ENCODE assay signal across 24 cellular contexts in genomic region chr11:69285766-69286165, GRCh38. TPM values are rescaled to one million over a fixed set of nuclear protein-coding genes. Genes with fewer than 3 reads are reported as not detected.
DNase-seq lines count a peak whose midpoint lies in the region; ATAC-seq and TF ChIP-seq lines count a peak whose summit lies in the region.
"Had no signal": no experiment of that assay in that cellular context is flagged by ENCODE, and none has a peak within 500 bp of the region (broad histone marks: within the 10 kb centered on the region; RNA-seq: fewer than 3 reads in every experiment).

No MANE protein-coding gene starts in this region.

- no peak overlapping the region for H3K4me3 ChIP-seq in left ventricle myocardium inferior
- H3K4me3 ChIP-seq: A549; BLaER1 treated with 17β-estradiol and CSF1 and Interleukin-3, amounts not matched to agents 10 nM and 100 nM; HAP-1 had no signal

- DNase-seq in Right ventricle myocardium superior (peak; percentile 14), left ventricle myocardium inferior (no peak), activated B cell treated with CpG ODN at 0.5 μM for 24 hours (no peak), nephron progenitor cell (no peak), foreskin melanocyte (no peak)
- no peak for DNase-seq in stimulated activated naive B cell treated with anti-CD40 and anti-IgM and Interleukin-4, amounts not matched to agents 10 μg/mL and 1 μg/mL and 100 μg/mL, for 72 hours
- DNase-seq in activated T-cell treated with anti-CD3 and anti-CD28 coated beads, Interleukin-2, amount 50 U/mL, for 48 hours: no peak
- DNase-seq in activated CD4-positive, alpha-beta T cell treated with anti-CD3 and anti-CD28 coated beads for 1 hour: no peak
- DNase-seq: 8988T; ACHN; AML-193; BE2C; Calu3; CD4-positive, alpha-beta T cell; CD8-positive, alpha-beta memory T cell; DMS53; DMS79 treated with DMSO at 0.1 percent for 48 hours; GF-D8; GOT3; HFFc6 had no signal

- no peaks in the 10 kb centered on the region for H3K4me1 ChIP-seq in left ventricle myocardium inferior
- H3K4me1 ChIP-seq: BE2C, HAP-1 had no signal

- ATAC-seq in Right ventricle myocardium superior (ENCODE audit: poor library complexity) (no peak), activated B cell treated with CpG ODN at 0.5 μM for 24 hours (ENCODE audit: low read depth) (no peak)
- no peak for ATAC-seq in stimulated activated naive B cell treated with anti-CD40 and anti-IgM and Interleukin-4, amounts not matched to agents 10 μg/mL and 1 μg/mL and 100 μg/mL, for 72 hours (replicated peaks)
- ATAC-seq: A549 had no signal

- H3K9me3 Mint-ChIP-seq in activated B cell treated with CpG ODN at 0.5 μM for 24 hours: no peaks in the 10 kb centered on the region
- H3K9me3 Mint-ChIP-seq in nephron progenitor cell: peaks cover 11% of the 10 kb centered on the region
- no peaks in the 10 kb centered on the region for H3K9me3 Mint-ChIP-seq in stimulated activated naive B cell treated with anti-CD40 and anti-IgM and Interleukin-4, amounts not matched to agents 10 μg/mL and 1 μg/mL and 100 μg/mL, for 72 hours
- H3K9me3 Mint-ChIP-seq: CD4-positive, alpha-beta T cell; CD8-positive, alpha-beta memory T cell had no signal

- H3K9me3 ChIP-seq in left ventricle myocardium inferior (replicated peaks): peaks cover 8% of the 10 kb centered on the region
- H3K9me3 ChIP-seq: A549, BE2C, HAP-1 had no signal

- H3K36me3 ChIP-seq in left ventricle myocardium inferior: no peaks in the 10 kb centered on the region
- H3K36me3 ChIP-seq: BE2C; BLaER1 treated with 17β-estradiol and CSF1 and Interleukin-3, amounts not matched to agents 10 nM and 100 nM; HAP-1 had no signal

- H3K36me3 Mint-ChIP-seq in activated B cell treated with CpG ODN at 0.5 μM for 24 hours (ENCODE audit: low read depth): no peaks in the 10 kb centered on the region
- peaks cover 5% of the 10 kb centered on the region for H3K36me3 Mint-ChIP-seq in nephron progenitor cell (ENCODE audit: low read depth)
- peaks cover 0 to 4% of the 10 kb centered on the region in 2 donors for H3K36me3 Mint-ChIP-seq in stimulated activated naive B cell treated with anti-CD40 and anti-IgM and Interleukin-4, amounts not matched to agents 10 μg/mL and 1 μg/mL and 100 μg/mL, for 72 hours
- H3K36me3 Mint-ChIP-seq: CD14-positive monocyte had no signal

- H3K27ac Mint-ChIP-seq in activated B cell treated with CpG ODN at 0.5 μM for 24 hours (peak overlapping the region; percentile 41), nephron progenitor cell (peak overlapping the region; percentile 92)
- H3K27ac Mint-ChIP-seq in stimulated activated naive B cell treated with anti-CD40 and anti-IgM and Interleukin-4, amounts not matched to agents 10 μg/mL and 1 μg/mL and 100 μg/mL, for 72 hours: peak overlapping the region; percentile 31
- H3K27ac Mint-ChIP-seq: CD14-positive monocyte; CD4-positive, alpha-beta T cell; CD8-positive, alpha-beta memory T cell; HFFc6 had no signal

- no peaks in the 10 kb centered on the region for H3K4me1 Mint-ChIP-seq in activated B cell treated with CpG ODN at 0.5 μM for 24 hours
- H3K4me1 Mint-ChIP-seq in nephron progenitor cell: peaks cover 28% of the 10 kb centered on the region
- H3K4me1 Mint-ChIP-seq in stimulated activated naive B cell treated with anti-CD40 and anti-IgM and Interleukin-4, amounts not matched to agents 10 μg/mL and 1 μg/mL and 100 μg/mL, for 72 hours: peaks cover 0 to 2% of the 10 kb centered on the region in 2 donors
- H3K4me1 Mint-ChIP-seq: CD14-positive monocyte; CD8-positive, alpha-beta memory T cell had no signal

- no peak overlapping the region for H3K27ac ChIP-seq in left ventricle myocardium inferior (replicated peaks)
- H3K27ac ChIP-seq: A549; BLaER1 treated with 17β-estradiol and CSF1 and Interleukin-3, amounts not matched to agents 10 nM and 100 nM had no signal

- POLR2A ChIA-PET in activated B cell treated with CpG ODN at 0.5 μM for 24 hours (lab: Charles Lee): no interaction called here

- H3K4me3 Mint-ChIP-seq in activated B cell treated with CpG ODN at 0.5 μM for 24 hours: no peak overlapping the region
- no peak overlapping the region for H3K4me3 Mint-ChIP-seq in nephron progenitor cell
- no peak overlapping the region for H3K4me3 Mint-ChIP-seq in stimulated activated naive B cell treated with anti-CD40 and anti-IgM and Interleukin-4, amounts not matched to agents 10 μg/mL and 1 μg/mL and 100 μg/mL, for 72 hours
- H3K4me3 Mint-ChIP-seq: CD14-positive monocyte; CD4-positive, alpha-beta T cell; CD8-positive, alpha-beta memory T cell; HFFc6 had no signal

- intact Hi-C loops in Right ventricle myocardium superior (cut with DNase I) (no loop called here), left ventricle myocardium inferior (cut with micrococcal nuclease) (no loop called here), activated B cell treated with CpG ODN at 0.5 μM for 24 hours (cut with micrococcal nuclease) (no loop called here)

- CTCF ChIA-PET in activated B cell treated with CpG ODN at 0.5 μM for 24 hours (lab: Charles Lee): no interaction called here

- TF ChIP-seq CTCF in left ventricle myocardium inferior (IDR thresholded peaks at IDR 0.05; ENCODE audit: borderline replicate concordance) (no peak), activated B cell treated with CpG ODN at 0.5 μM for 24 hours (IDR thresholded peaks at IDR 0.05) (no peak), nephron progenitor cell (IDR thresholded peaks at IDR 0.05) (no peak)

- no peaks in the 10 kb centered on the region for H3K27me3 ChIP-seq in left ventricle myocardium inferior (ENCODE audit: low read depth)
- H3K27me3 ChIP-seq: BE2C; BLaER1 treated with 17β-estradiol and CSF1 and Interleukin-3, amounts not matched to agents 10 nM and 100 nM had no signal

- H3K27me3 Mint-ChIP-seq in activated B cell treated with CpG ODN at 0.5 μM for 24 hours (peaks cover 6% of the 10 kb centered on the region), nephron progenitor cell (ENCODE audit: low read depth, poor library complexity) (peaks cover 13% of the 10 kb centered on the region)
- peaks cover 16 to 17% of the 10 kb centered on the region in 2 donors for H3K27me3 Mint-ChIP-seq in stimulated activated naive B cell treated with anti-CD40 and anti-IgM and Interleukin-4, amounts not matched to agents 10 μg/mL and 1 μg/mL and 100 μg/mL, for 72 hours

RNA-seq across cellular contexts. Expression of gene MYEOV, which starts 8.2 kb away (rescaled TPM):
- total RNA-seq in Right ventricle myocardium superior (not detected), left ventricle myocardium inferior (not detected), activated B cell treated with CpG ODN at 0.5 μM for 24 hours (0.62 TPM in 1 of 2 replicates, not detected in the other)
- total RNA-seq: CD4-positive, alpha-beta T cell had no signal

Comparison
In these comparisons a context has a peak if more than half of its experiments do, and no peak if none do; other contexts are left out.
1. H3K27ac Mint-ChIP-seq: peak in every context shown above with its lines; median percentile 92 in nephron progenitor cell; 41 in activated B cell treated with CpG ODN at 0.5 μM for 24 hours; 31 in stimulated activated naive B cell treated with anti-CD40 and anti-IgM and Interleukin-4, amounts not matched to agents 10 μg/mL and 1 μg/mL and 100 μg/mL, for 72 hours.